Comparison of ENCODE assay signal across 17 cellular contexts in genomic region chr7:150374472-150374871, GRCh38. TPM values are rescaled to one million over a fixed set of nuclear protein-coding genes. Genes with fewer than 3 reads are reported as not detected.
DNase-seq lines count a peak whose midpoint lies in the region; TF ChIP-seq lines count a peak whose summit lies in the region.
"Had no signal": no experiment of that assay in that cellular context is flagged by ENCODE, and none has a peak within 500 bp of the region (broad histone marks: within the 10 kb centered on the region; RNA-seq: fewer than 3 reads in every experiment).

No MANE protein-coding gene starts in this region.

- H3K79me2 ChIP-seq in SK-N-SH (ENCODE audit: insufficient read depth) = peaks cover 40% of the 10 kb centered on the region

- POLR2A ChIA-PET in SK-N-SH (lab: Yijun Ruan, JAX) = no interaction called here

- H3K9ac ChIP-seq in HUES6 (ENCODE audit: low read length) (peak overlapping the region; percentile 38), SK-N-SH (no peak overlapping the region)

- no peaks in the 10 kb centered on the region for H3K27me3 Mint-ChIP-seq in Calu3 (ENCODE audit: unreplicated experiment)
- no peaks in the 10 kb centered on the region for H3K27me3 Mint-ChIP-seq in brain
- peaks cover 3% of the 10 kb centered on the region for H3K27me3 Mint-ChIP-seq in nephron progenitor cell (ENCODE audit: low read depth, poor library complexity)
- H3K27me3 Mint-ChIP-seq: effector memory CD8-positive, alpha-beta T cell had no signal

- H3K36me3 Mint-ChIP-seq in Calu3 (ENCODE audit: insufficient read depth, unreplicated experiment) = peaks cover 82% of the 10 kb centered on the region
- H3K36me3 Mint-ChIP-seq in brain = peaks cover 38% of the 10 kb centered on the region
- peaks cover 31% of the 10 kb centered on the region for H3K36me3 Mint-ChIP-seq in nephron progenitor cell (ENCODE audit: low read depth)

- intact Hi-C loops in Calu3 (cut with micrococcal nuclease; ENCODE audit: unreplicated experiment) = no loop called here

- H3K4me1 ChIP-seq in HUES6 (ENCODE audit: control insufficient read depth, insufficient read depth, low read length) = peaks cover 62% of the 10 kb centered on the region
- H3K4me1 ChIP-seq in SK-N-SH (ENCODE audit: control insufficient read depth in 1 of 2, insufficient read depth in 2 of 2, low read depth in 1 of 2, low read length in 1 of 2) = peaks cover 9 to 31% of the 10 kb centered on the region in 2 experiments; a peak in 3 of 4 replicates

- peaks cover 30% of the 10 kb centered on the region for H3F3A ChIP-seq in SK-N-SH (replicated peaks; ENCODE audit: insufficient read depth)

- peak overlapping the region; percentile 79 for H3K27ac Mint-ChIP-seq in Calu3 (ENCODE audit: unreplicated experiment)
- peak overlapping the region in 3 of 5 experiments; percentile 22 to 89 (median 28) for H3K27ac Mint-ChIP-seq in brain
- peak overlapping the region; percentile 92 for H3K27ac Mint-ChIP-seq in nephron progenitor cell
- H3K27ac Mint-ChIP-seq: T-helper 1 cell treated with Interleukin-12 subunit alpha and Interleukin-12 subunit beta and Interleukin-4 antibody, amounts not matched to agents 30 μg/mL and 1 μg/mL, for 36 hours had no signal

- no peaks in the 10 kb centered on the region for H3K9me3 Mint-ChIP-seq in Calu3 (ENCODE audit: low read depth, unreplicated experiment)
- H3K9me3 Mint-ChIP-seq in brain = no peaks in the 10 kb centered on the region
- no peaks in the 10 kb centered on the region for H3K9me3 Mint-ChIP-seq in nephron progenitor cell
- H3K9me3 Mint-ChIP-seq: effector memory CD8-positive, alpha-beta T cell; T-helper 1 cell treated with Interleukin-12 subunit alpha and Interleukin-12 subunit beta and Interleukin-4 antibody, amounts not matched to agents 30 μg/mL and 1 μg/mL, for 36 hours had no signal

- H3K27me3 ChIP-seq in HUES6 (ENCODE audit: control insufficient read depth, insufficient read depth, low read length) = no peaks in the 10 kb centered on the region
- H3K27me3 ChIP-seq in SK-N-SH (ENCODE audit: insufficient read depth) = no peaks in the 10 kb centered on the region

- H4K20me1 ChIP-seq in SK-N-SH (ENCODE audit: insufficient read depth) = no peaks in the 10 kb centered on the region

- 93% methylated on average over 5 of the region's 5 CpGs for WGBS in SK-N-SH (ENCODE audit: low lambda C conversion rate)

- no peak overlapping the region for H2AFZ ChIP-seq in SK-N-SH (ENCODE audit: low read depth)

- CTCF ChIA-PET in Calu3 (lab: Charles Lee) = no interaction called here
- CTCF ChIA-PET in SK-N-SH (lab: Yijun Ruan, JAX) = interaction anchor here (0.8 to 1.4 kb wide), 7 partner anchors 11 to 89 kb away, joined by 3 to 5 read pairs (median 4); no protein-coding TSS in a partner anchor

- H3K9me3 ChIP-seq in HUES6 (ENCODE audit: control insufficient read depth, insufficient read depth, low read depth, low read length) = no peaks in the 10 kb centered on the region
- no peaks in the 10 kb centered on the region for H3K9me3 ChIP-seq in SK-N-SH
- H3K9me3 ChIP-seq: mucosa of descending colon had no signal

- BruUV-seq in Calu3 (replicated peaks; lab: Mats Ljungman, UMichigan) = no TSS peak

- TF ChIP-seq RAD21 in SK-N-SH (IDR thresholded peaks at IDR 0.05; ENCODE audit: low read length) = no peak

- H3K4me3 Mint-ChIP-seq in Calu3 (ENCODE audit: low read depth, unreplicated experiment) (no peak overlapping the region), brain (peak overlapping the region in 1 of 5 experiments; percentile 7), nephron progenitor cell (peak overlapping the region; percentile 7)
- H3K4me3 Mint-ChIP-seq: effector memory CD8-positive, alpha-beta T cell; T-helper 1 cell treated with Interleukin-12 subunit alpha and Interleukin-12 subunit beta and Interleukin-4 antibody, amounts not matched to agents 30 μg/mL and 1 μg/mL, for 36 hours had no signal

- H3K4me3 ChIP-seq in HUES6 (ENCODE audit: low read depth, low read length) (no peak overlapping the region; the same call in 1 of the 2 replicates), SK-N-SH (ENCODE audit: low read depth in 2 of 2, low read length in 1 of 2) (no peak overlapping the region)
- H3K4me3 ChIP-seq: mucosa of descending colon had no signal

- no peak for TF ChIP-seq CTCF in Calu3 (IDR thresholded peaks at IDR 0.05; ENCODE audit: unreplicated experiment)
- TF ChIP-seq CTCF in brain (conservative IDR thresholded peaks at IDR 0.05) = no peak
- no peak for TF ChIP-seq CTCF in nephron progenitor cell (IDR thresholded peaks at IDR 0.05)
- TF ChIP-seq CTCF in SK-N-SH (IDR thresholded peaks at IDR 0.05) = no peak

- no peaks in the 10 kb centered on the region for H3K9me2 ChIP-seq in SK-N-SH

- peaks cover 60% of the 10 kb centered on the region for H3K4me1 Mint-ChIP-seq in Calu3 (ENCODE audit: low read depth, unreplicated experiment)
- H3K4me1 Mint-ChIP-seq in brain = peaks cover 66% of the 10 kb centered on the region
- H3K4me1 Mint-ChIP-seq in nephron progenitor cell = peaks cover 67% of the 10 kb centered on the region

- TF ChIP-seq EP300 in SK-N-SH (IDR thresholded peaks at IDR 0.05; ENCODE audit: borderline replicate concordance in 1 of 2, low read depth in 1 of 2, low read length in 1 of 2) = no peak

- H3K27ac ChIP-seq in HUES6 (ENCODE audit: low read depth, low read length) = peak overlapping the region; percentile 80
- no peak overlapping the region for H3K27ac ChIP-seq in SK-N-SH (ENCODE audit: low read depth in 2 of 2, low read length in 1 of 2)

- DNase-seq in Calu3 (no peak), nephron progenitor cell (no peak), SKM-1 treated with dmso at 0.1 percent for 144 hours (lab: John Stamatoyannopoulos, UW; ENCODE audit: unreplicated experiment) (no peak), medulla oblongata (ENCODE audit: extremely low spot score) (no peak), SK-N-SH (no peak)
- DNase-seq: activated CD4-positive, alpha-beta T cell treated with anti-CD3 and anti-CD28 coated beads for 4 hours; effector memory CD8-positive, alpha-beta T cell; foreskin fibroblast; GDM1; NCI-H1930; NCI-H526; stimulated activated CD4-positive, alpha-beta T cell treated with anti-CD3 and anti-CD28 coated beads, Interleukin-2, amount 100 ng/mL, for 24 hours had no signal

- H3K4me2 ChIP-seq in SK-N-SH = no peak overlapping the region

- peaks cover 45% of the 10 kb centered on the region for H3K36me3 ChIP-seq in HUES6 (ENCODE audit: control insufficient read depth, insufficient read depth, low read length)
- peaks cover 19 to 49% of the 10 kb centered on the region in 2 experiments for H3K36me3 ChIP-seq in SK-N-SH (replicated peaks in 1 of 2; ENCODE audit: control insufficient read depth in 1 of 2, insufficient read depth in 2 of 2, low read length in 1 of 2)

TF ChIP-seq in SK-N-SH, 30 proteins besides CTCF, POLR2A, EP300 and RAD21 (continues in another document):
- TF ChIP-seq TEAD4 (IDR thresholded peaks at IDR 0.05; ENCODE audit: borderline replicate concordance, insufficient read depth) = no peak
- TF ChIP-seq FOXM1 (IDR thresholded peaks at IDR 0.05; ENCODE audit: low read depth) = no peak
- TF ChIP-seq SIN3A (IDR thresholded peaks at IDR 0.05; ENCODE audit: borderline replicate concordance, low read depth, low read length) = no peak
- no peak for TF ChIP-seq RFX5 (IDR thresholded peaks at IDR 0.05; ENCODE audit: low read length)
- TF ChIP-seq GABPA (IDR thresholded peaks at IDR 0.05; ENCODE audit: low read depth) = no peak
- TF ChIP-seq, protein P1, sequence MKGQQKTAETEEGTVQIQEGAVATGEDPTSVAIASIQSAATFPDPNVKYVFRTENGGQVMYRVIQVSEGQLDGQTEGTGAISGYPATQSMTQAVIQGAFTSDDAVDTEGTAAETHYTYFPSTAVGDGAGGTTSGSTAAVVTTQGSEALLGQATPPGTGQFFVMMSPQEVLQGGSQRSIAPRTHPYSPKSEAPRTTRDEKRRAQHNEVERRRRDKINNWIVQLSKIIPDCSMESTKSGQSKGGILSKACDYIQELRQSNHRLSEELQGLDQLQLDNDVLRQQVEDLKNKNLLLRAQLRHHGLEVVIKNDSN (IDR thresholded peaks at IDR 0.05; ENCODE audit: borderline replicate concordance, low read depth) = no peak
- TF ChIP-seq FOSL2 (IDR thresholded peaks at IDR 0.05; ENCODE audit: borderline replicate concordance, low read depth) = no peak
- no peak for TF ChIP-seq NRF1 (IDR thresholded peaks at IDR 0.05; ENCODE audit: low read depth, low read length)
- TF ChIP-seq CHD2 (IDR thresholded peaks at IDR 0.05; ENCODE audit: low read length, partially characterized antibody) = no peak
- TF ChIP-seq TCF12 (IDR thresholded peaks at IDR 0.05) = no peak
- no peak for TF ChIP-seq MXI1 (IDR thresholded peaks at IDR 0.05; ENCODE audit: low read depth, low read length)

RNA-seq across cellular contexts. Expression of gene ZNF775, which starts 4.7 kb away (rescaled TPM):
- total RNA-seq in Calu3 (2022) = 5.3 and 5.8 TPM in 2 replicates
- polyA plus RNA-seq in brain (ENCODE audit: insufficient read depth, low read depth, low replicate concordance) = 23.0 TPM
- 4.6 and 5.0 TPM in 2 replicates for polyA plus RNA-seq in SK-N-SH (2012; rRNA removed)
- polyA plus RNA-seq in SK-N-SH (2012; cell fraction: cytosol; rRNA removed) = 2.3 and 3.7 TPM in 2 replicates
- 6.9 and 9.8 TPM in 2 replicates for polyA plus RNA-seq in SK-N-SH (2012; cell fraction: nucleus; rRNA removed)

RNA-seq across cellular contexts. Expression of gene REPIN1, which starts 5.8 kb away (rescaled TPM):
- 185 and 189 TPM in 2 replicates for total RNA-seq in Calu3 (2022)
- 146 TPM for polyA plus RNA-seq in brain (ENCODE audit: insufficient read depth, low read depth, low replicate concordance)
- 87.5 and 91.6 TPM in 2 replicates for polyA plus RNA-seq in SK-N-SH (2012; rRNA removed)
- polyA plus RNA-seq in SK-N-SH (2012; cell fraction: cytosol; rRNA removed) = 49.6 and 70.3 TPM in 2 replicates
- polyA plus RNA-seq in SK-N-SH (2012; cell fraction: nucleus; rRNA removed) = 254 and 314 TPM in 2 replicates

RNA-seq across cellular contexts. Expression of gene RARRES2, which starts 33.0 kb away (rescaled TPM):
- 9.1 and 13.0 TPM in 2 replicates for total RNA-seq in Calu3 (2022)
- polyA plus RNA-seq in brain (ENCODE audit: insufficient read depth, low read depth, low replicate concordance) (33.0 TPM), SK-N-SH (2012; rRNA removed) (0.26 and 0.43 TPM in 2 replicates)
- 0.21 and 0.24 TPM in 2 replicates for polyA plus RNA-seq in SK-N-SH (2012; cell fraction: cytosol; rRNA removed)
- 0.34 and 0.43 TPM in 2 replicates for polyA plus RNA-seq in SK-N-SH (2012; cell fraction: nucleus; rRNA removed)

RNA-seq across cellular contexts. Expression of gene ACTR3C, which starts 51.1 kb away (rescaled TPM):
- 22.8 and 26.0 TPM in 2 replicates for total RNA-seq in Calu3 (2022)
- polyA plus RNA-seq in brain (ENCODE audit: insufficient read depth, low read depth, low replicate concordance) = 3.0 TPM
- polyA plus RNA-seq in SK-N-SH (2012; rRNA removed) = 0.16 and 0.35 TPM in 2 replicates
- polyA plus RNA-seq in SK-N-SH (2012; cell fraction: cytosol; rRNA removed) = 0.24 and 0.31 TPM in 2 replicates
- polyA plus RNA-seq in SK-N-SH (2012; cell fraction: nucleus; rRNA removed) = 0.29 and 0.37 TPM in 2 replicates
- total RNA-seq: LHCN-M2 had no signal

RNA-seq across cellular contexts. Expression of gene LRRC61, which starts 51.3 kb away (rescaled TPM):
- total RNA-seq in Calu3 (2022) = 14.6 and 22.5 TPM in 2 replicates
- polyA plus RNA-seq in brain (ENCODE audit: insufficient read depth, low read depth, low replicate concordance) (90.8 TPM), SK-N-SH (2012; rRNA removed) (0.93 and 0.99 TPM in 2 replicates)
- 0.41 and 1.00 TPM in 2 replicates for polyA plus RNA-seq in SK-N-SH (2012; cell fraction: cytosol; rRNA removed)
- 0.73 and 1.2 TPM in 2 replicates for polyA plus RNA-seq in SK-N-SH (2012; cell fraction: nucleus; rRNA removed)
- total RNA-seq: LHCN-M2 had no signal

Comparison
In these comparisons a context has a peak if more than half of its experiments do, and no peak if none do; other contexts are left out.
1. H3K27ac Mint-ChIP-seq: peak in every context shown above with its lines; median percentile 92 in nephron progenitor cell; 79 in Calu3; 28 in brain.
2. RNA of gene RARRES2, which starts 33.0 kb away (polyA plus RNA-seq): 33.0 TPM in brain (single experiment); 0.21 to 0.43 TPM in SK-N-SH; every median in the first group is over 10 times any median in the second.